In genomic region chr15:77417642-77418041, GRCh38 we compare ENCODE assay signal across 1 cellular context.
TF ChIP-seq lines count a peak whose summit lies in the region.

No MANE protein-coding gene starts in this region.

TF ChIP-seq in HepG2, 621 proteins besides CTCF, POLR2A, EP300 and RAD21:
- TF ChIP-seq ZNF549 (CRISPR knock-in tag; IDR thresholded peaks at IDR 0.05) (no peak), FLYWCH1 (CRISPR knock-in tag; IDR thresholded peaks at IDR 0.05) (no peak), XBP1 (CRISPR knock-in tag; IDR thresholded peaks at IDR 0.05) (no peak), ZNF263 (CRISPR knock-in tag; IDR thresholded peaks at IDR 0.05) (no peak), ZBTB10 (CRISPR knock-in tag; IDR thresholded peaks at IDR 0.05; ENCODE audit: borderline replicate concordance) (no peak), FOXA3 (CRISPR knock-in tag; IDR thresholded peaks at IDR 0.05) (no peak), NCOA1 (CRISPR knock-in tag; IDR thresholded peaks at IDR 0.05) (no peak), ZNF503 (CRISPR knock-in tag; IDR thresholded peaks at IDR 0.05) (no peak), HMGA1 (CRISPR knock-in tag; conservative IDR thresholded peaks at IDR 0.05) (no peak), HIVEP1 (CRISPR knock-in tag; IDR thresholded peaks at IDR 0.05) (no peak), AHDC1 (CRISPR knock-in tag; IDR thresholded peaks at IDR 0.05; ENCODE audit: borderline replicate concordance) (no peak)
